Comparison of ENCODE assay signal across 1 cellular context in the genomic region with DNA sequence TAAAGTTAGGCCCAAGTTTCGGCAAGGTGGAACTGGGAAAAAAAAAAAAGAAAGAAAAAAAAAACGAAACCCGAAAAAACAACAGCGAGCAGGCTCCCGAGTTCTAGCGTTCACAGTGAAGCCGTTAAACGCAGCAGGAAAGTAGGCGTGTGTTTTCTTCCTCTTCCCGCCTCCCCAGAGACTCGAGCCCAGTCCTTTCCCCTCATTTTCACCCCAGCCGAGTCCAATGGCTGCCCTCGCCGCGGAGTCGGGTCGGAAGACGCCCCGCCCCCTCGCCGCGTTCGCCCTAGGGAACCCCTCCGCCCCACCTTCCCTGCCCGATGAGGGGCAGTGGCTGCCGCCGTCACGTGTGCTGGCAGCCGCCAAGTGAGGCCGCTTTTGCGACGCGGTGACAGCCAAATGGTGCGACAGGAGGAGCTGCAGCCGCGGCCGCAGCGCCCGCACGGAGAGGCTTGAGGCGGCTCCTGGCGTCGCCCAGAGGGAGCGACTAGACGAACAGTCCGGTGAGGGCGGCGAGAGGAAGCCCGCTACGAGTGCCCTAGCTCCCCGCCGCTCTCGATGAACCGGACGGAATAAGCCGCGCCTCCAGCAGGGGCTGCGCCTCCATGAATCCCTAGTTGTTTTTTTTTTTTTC.
A peak's percentile ranks its signal among the peaks of the same experiment; 100 is the strongest.
TF ChIP-seq lines count a peak whose summit lies in the region.

PKN2 (plus strand) TSS at position 426 of the 634 bp plus-strand sequence. CDS start 308 bp downstream, outside the sequence.

TF ChIP-seq in WTC11, 78 proteins besides CTCF, POLR2A, EP300 and RAD21 (continued from another document and continues in another):
- no peak for TF ChIP-seq KAT7 (CRISPR knock-in tag; IDR thresholded peaks at IDR 0.05; ENCODE audit: borderline replicate concordance)
- TF ChIP-seq, protein P1, sequence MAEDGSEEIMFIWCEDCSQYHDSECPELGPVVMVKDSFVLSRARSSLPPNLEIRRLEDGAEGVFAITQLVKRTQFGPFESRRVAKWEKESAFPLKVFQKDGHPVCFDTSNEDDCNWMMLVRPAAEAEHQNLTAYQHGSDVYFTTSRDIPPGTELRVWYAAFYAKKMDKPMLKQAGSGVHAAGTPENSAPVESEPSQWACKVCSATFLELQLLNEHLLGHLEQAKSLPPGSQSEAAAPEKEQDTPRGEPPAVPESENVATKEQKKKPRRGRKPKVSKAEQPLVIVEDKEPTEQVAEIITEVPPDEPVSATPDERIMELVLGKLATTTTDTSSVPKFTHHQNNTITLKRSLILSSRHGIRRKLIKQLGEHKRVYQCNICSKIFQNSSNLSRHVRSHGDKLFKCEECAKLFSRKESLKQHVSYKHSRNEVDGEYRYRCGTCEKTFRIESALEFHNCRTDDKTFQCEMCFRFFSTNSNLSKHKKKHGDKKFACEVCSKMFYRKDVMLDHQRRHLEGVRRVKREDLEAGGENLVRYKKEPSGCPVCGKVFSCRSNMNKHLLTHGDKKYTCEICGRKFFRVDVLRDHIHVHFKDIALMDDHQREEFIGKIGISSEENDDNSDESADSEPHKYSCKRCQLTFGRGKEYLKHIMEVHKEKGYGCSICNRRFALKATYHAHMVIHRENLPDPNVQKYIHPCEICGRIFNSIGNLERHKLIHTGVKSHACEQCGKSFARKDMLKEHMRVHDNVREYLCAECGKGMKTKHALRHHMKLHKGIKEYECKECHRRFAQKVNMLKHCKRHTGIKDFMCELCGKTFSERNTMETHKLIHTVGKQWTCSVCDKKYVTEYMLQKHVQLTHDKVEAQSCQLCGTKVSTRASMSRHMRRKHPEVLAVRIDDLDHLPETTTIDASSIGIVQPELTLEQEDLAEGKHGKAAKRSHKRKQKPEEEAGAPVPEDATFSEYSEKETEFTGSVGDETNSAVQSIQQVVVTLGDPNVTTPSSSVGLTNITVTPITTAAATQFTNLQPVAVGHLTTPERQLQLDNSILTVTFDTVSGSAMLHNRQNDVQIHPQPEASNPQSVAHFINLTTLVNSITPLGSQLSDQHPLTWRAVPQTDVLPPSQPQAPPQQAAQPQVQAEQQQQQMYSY (CRISPR knock-in tag; IDR thresholded peaks at IDR 0.05), result peak; percentile 76
- no peak for TF ChIP-seq NFE2L1 (CRISPR knock-in tag; IDR thresholded peaks at IDR 0.05)
- TF ChIP-seq, protein P2, sequence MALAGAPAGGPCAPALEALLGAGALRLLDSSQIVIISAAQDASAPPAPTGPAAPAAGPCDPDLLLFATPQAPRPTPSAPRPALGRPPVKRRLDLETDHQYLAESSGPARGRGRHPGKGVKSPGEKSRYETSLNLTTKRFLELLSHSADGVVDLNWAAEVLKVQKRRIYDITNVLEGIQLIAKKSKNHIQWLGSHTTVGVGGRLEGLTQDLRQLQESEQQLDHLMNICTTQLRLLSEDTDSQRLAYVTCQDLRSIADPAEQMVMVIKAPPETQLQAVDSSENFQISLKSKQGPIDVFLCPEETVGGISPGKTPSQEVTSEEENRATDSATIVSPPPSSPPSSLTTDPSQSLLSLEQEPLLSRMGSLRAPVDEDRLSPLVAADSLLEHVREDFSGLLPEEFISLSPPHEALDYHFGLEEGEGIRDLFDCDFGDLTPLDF (CRISPR knock-in tag; IDR thresholded peaks at IDR 0.05), result no peak
- TF ChIP-seq, protein P3, sequence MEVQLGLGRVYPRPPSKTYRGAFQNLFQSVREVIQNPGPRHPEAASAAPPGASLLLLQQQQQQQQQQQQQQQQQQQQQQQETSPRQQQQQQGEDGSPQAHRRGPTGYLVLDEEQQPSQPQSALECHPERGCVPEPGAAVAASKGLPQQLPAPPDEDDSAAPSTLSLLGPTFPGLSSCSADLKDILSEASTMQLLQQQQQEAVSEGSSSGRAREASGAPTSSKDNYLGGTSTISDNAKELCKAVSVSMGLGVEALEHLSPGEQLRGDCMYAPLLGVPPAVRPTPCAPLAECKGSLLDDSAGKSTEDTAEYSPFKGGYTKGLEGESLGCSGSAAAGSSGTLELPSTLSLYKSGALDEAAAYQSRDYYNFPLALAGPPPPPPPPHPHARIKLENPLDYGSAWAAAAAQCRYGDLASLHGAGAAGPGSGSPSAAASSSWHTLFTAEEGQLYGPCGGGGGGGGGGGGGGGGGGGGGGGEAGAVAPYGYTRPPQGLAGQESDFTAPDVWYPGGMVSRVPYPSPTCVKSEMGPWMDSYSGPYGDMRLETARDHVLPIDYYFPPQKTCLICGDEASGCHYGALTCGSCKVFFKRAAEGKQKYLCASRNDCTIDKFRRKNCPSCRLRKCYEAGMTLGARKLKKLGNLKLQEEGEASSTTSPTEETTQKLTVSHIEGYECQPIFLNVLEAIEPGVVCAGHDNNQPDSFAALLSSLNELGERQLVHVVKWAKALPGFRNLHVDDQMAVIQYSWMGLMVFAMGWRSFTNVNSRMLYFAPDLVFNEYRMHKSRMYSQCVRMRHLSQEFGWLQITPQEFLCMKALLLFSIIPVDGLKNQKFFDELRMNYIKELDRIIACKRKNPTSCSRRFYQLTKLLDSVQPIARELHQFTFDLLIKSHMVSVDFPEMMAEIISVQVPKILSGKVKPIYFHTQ (CRISPR knock-in tag; IDR thresholded peaks at IDR 0.05), result no peak
- TF ChIP-seq E2F5 (CRISPR knock-in tag; IDR thresholded peaks at IDR 0.05), result peak; percentile 79; the same call in 1 of the 2 replicates
- peak; percentile 97 for TF ChIP-seq CREM (CRISPR knock-in tag; IDR thresholded peaks at IDR 0.05)
- TF ChIP-seq ARID4B (CRISPR knock-in tag; IDR thresholded peaks at IDR 0.05; ENCODE audit: borderline replicate concordance), result no peak; the same call in 1 of the 2 replicates
- TF ChIP-seq, protein P4, sequence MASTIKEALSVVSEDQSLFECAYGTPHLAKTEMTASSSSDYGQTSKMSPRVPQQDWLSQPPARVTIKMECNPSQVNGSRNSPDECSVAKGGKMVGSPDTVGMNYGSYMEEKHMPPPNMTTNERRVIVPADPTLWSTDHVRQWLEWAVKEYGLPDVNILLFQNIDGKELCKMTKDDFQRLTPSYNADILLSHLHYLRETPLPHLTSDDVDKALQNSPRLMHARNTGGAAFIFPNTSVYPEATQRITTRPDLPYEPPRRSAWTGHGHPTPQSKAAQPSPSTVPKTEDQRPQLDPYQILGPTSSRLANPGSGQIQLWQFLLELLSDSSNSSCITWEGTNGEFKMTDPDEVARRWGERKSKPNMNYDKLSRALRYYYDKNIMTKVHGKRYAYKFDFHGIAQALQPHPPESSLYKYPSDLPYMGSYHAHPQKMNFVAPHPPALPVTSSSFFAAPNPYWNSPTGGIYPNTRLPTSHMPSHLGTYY (CRISPR knock-in tag; IDR thresholded peaks at IDR 0.05), result no peak
- no peak for TF ChIP-seq ZNF138 (CRISPR knock-in tag; conservative IDR thresholded peaks at IDR 0.05)
- TF ChIP-seq USF1 (CRISPR knock-in tag; IDR thresholded peaks at IDR 0.05), result peak; percentile 99
- TF ChIP-seq CBFB (CRISPR knock-in tag; IDR thresholded peaks at IDR 0.05; ENCODE audit: low read depth), result peak; percentile 88; the same call in 1 of the 2 replicates
- no peak for TF ChIP-seq TCF7 (CRISPR knock-in tag; IDR thresholded peaks at IDR 0.05; ENCODE audit: low read depth)
- peak; percentile 95 for TF ChIP-seq SP1 (CRISPR knock-in tag; conservative IDR thresholded peaks at IDR 0.05)
- TF ChIP-seq IRF2 (CRISPR knock-in tag; IDR thresholded peaks at IDR 0.05; ENCODE audit: borderline replicate concordance, low read depth), result no peak
- no peak for TF ChIP-seq E2F4 (CRISPR knock-in tag; IDR thresholded peaks at IDR 0.05; ENCODE audit: borderline replicate concordance, low read depth)
- TF ChIP-seq HMGA2 (CRISPR knock-in tag; IDR thresholded peaks at IDR 0.05), result no peak
- TF ChIP-seq GRHL2 (CRISPR knock-in tag; IDR thresholded peaks at IDR 0.05; ENCODE audit: insufficient replicate concordance, severe bottlenecking), result no peak
- no peak for TF ChIP-seq ZNF219 (CRISPR knock-in tag; IDR thresholded peaks at IDR 0.05; ENCODE audit: borderline replicate concordance)
- no peak for TF ChIP-seq ZBTB43 (CRISPR knock-in tag; IDR thresholded peaks at IDR 0.05)
- no peak for TF ChIP-seq ZNF423 (CRISPR knock-in tag; IDR thresholded peaks at IDR 0.05)
- no peak; the same call in 1 of the 2 replicates for TF ChIP-seq AFF4 (CRISPR knock-in tag; IDR thresholded peaks at IDR 0.05; ENCODE audit: borderline replicate concordance)
- no peak for TF ChIP-seq ZNF416 (CRISPR knock-in tag; IDR thresholded peaks at IDR 0.05)
- no peak for TF ChIP-seq JAZF1 (CRISPR knock-in tag; IDR thresholded peaks at IDR 0.05)
- no peak for TF ChIP-seq MXD4 (CRISPR knock-in tag; IDR thresholded peaks at IDR 0.05; ENCODE audit: borderline replicate concordance)
- no peak; the same call in 1 of the 2 replicates for TF ChIP-seq ETV6 (CRISPR knock-in tag; IDR thresholded peaks at IDR 0.05)
- no peak for TF ChIP-seq ZNF396 (CRISPR knock-in tag; IDR thresholded peaks at IDR 0.05; ENCODE audit: borderline replicate concordance)
- TF ChIP-seq CREB1 (CRISPR knock-in tag; IDR thresholded peaks at IDR 0.05), result 0 out of 2 replicates have a peak, but pooled peaks have one; percentile 79
